9 cellular contexts compared by ENCODE assay signal in the genomic region with DNA sequence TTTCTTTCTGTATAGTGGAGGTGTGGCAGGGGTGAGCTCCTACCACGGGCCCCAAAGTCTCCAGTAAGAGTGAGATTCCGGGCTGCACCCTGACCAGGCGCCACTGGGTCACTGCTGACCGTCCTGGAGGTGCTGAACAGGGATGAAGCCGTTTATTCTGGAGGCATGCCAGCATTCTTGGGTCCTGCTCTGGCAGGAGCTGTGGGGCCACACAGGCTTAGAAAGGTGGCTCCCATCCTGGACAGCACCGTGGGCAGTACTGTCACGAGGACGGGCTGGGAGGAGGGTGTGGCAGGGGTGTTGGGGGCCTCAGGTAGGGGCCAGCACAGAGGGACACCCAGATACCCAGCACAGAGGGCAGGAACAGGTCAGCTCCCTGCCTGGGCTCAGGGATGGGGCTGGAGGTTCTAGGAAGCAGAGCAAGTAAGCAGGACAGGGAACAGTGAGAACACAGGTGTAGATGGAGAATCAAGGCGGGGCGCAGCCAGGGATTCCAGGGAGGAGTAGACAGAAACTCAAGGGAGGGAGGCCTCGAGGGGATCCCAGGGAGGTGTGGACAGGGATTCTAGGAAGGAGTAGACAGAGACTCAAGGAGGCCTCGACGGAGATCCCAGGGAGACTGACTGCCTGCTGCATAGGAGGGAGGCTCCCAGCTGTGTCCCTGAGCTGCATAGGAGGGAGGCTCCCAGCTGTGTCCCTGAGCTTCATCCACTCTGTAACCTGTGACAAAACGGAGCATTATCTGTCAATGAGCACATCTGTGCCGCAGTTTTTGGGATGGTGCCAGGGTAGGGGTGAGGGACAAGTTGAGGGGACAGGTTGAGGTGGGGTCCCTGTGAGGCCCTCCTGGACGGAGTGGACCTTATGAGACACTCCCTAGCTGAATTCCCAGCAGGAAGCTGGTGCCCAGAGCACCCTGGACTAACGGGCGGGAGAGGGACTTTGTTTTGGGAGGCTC. TPM values are rescaled to one million over a fixed set of nuclear protein-coding genes. Genes with fewer than 3 reads are reported as not detected.
DNase-seq lines count a peak whose midpoint lies in the region; ATAC-seq and TF ChIP-seq lines count a peak whose summit lies in the region.
"Had no signal": no experiment of that assay in that cellular context is flagged by ENCODE, and none has a peak within 500 bp of the region (broad histone marks: within the 10 kb centered on the region; RNA-seq: fewer than 3 reads in every experiment).

No MANE protein-coding gene starts in this region.

- CTCF ChIA-PET in CD8-positive, alpha-beta T cell (lab: Charles Lee) = no interaction called here

- H3K4me1 Mint-ChIP-seq in CD8-positive, alpha-beta T cell (ENCODE audit: low read depth) = no peaks in the 10 kb centered on the region
- peaks cover 7% of the 10 kb centered on the region for H3K4me1 Mint-ChIP-seq in activated naive CD8-positive, alpha-beta T cell (ENCODE audit: low read depth)
- no peaks in the 10 kb centered on the region for H3K4me1 Mint-ChIP-seq in memory B cell

- H3K9me3 Mint-ChIP-seq in CD8-positive, alpha-beta T cell = no peaks in the 10 kb centered on the region
- H3K9me3 Mint-ChIP-seq in activated naive CD8-positive, alpha-beta T cell (ENCODE audit: low read depth) = no peaks in the 10 kb centered on the region
- H3K9me3 Mint-ChIP-seq in memory B cell = no peaks in the 10 kb centered on the region

- POLR2A ChIA-PET in CD8-positive, alpha-beta T cell (lab: Charles Lee) = no interaction called here

- ATAC-seq in CD8-positive, alpha-beta T cell = no peak
- no peak for ATAC-seq in memory B cell (ENCODE audit: low read depth)
- ATAC-seq: left ventricle myocardium superior had no signal

- H3K4me3 ChIP-seq in CD8-positive, alpha-beta T cell (ENCODE audit: low read depth, low read length) = no peak overlapping the region
- no peak overlapping the region for H3K4me3 ChIP-seq in LNCaP clone FGC (ENCODE audit: low read depth, low read length)

- H3K27me3 Mint-ChIP-seq in CD8-positive, alpha-beta T cell (ENCODE audit: low read depth) = peaks cover 50% of the 10 kb centered on the region
- peaks cover 31% of the 10 kb centered on the region for H3K27me3 Mint-ChIP-seq in activated naive CD8-positive, alpha-beta T cell
- peaks cover 28% of the 10 kb centered on the region for H3K27me3 Mint-ChIP-seq in memory B cell

- H3K27ac Mint-ChIP-seq in CD8-positive, alpha-beta T cell = no peak overlapping the region
- no peak overlapping the region for H3K27ac Mint-ChIP-seq in activated naive CD8-positive, alpha-beta T cell
- no peak overlapping the region for H3K27ac Mint-ChIP-seq in memory B cell

- H3K36me3 ChIP-seq in CD8-positive, alpha-beta T cell (ENCODE audit: insufficient read depth, low read length) = no peaks in the 10 kb centered on the region

- TF ChIP-seq CTCF in CD8-positive, alpha-beta T cell (IDR thresholded peaks at IDR 0.05) = no peak
- TF ChIP-seq CTCF in LNCaP clone FGC (IDR thresholded peaks at IDR 0.05; ENCODE audit: control insufficient read depth, extremely low read depth, insufficient read depth) = no peak

- no peak overlapping the region for H3K27ac ChIP-seq in CD8-positive, alpha-beta T cell (ENCODE audit: low read depth, low read length)

- DNase-seq in CD8-positive, alpha-beta T cell = no peak
- DNase-seq in LNCaP clone FGC (ENCODE audit: low read depth) (peak; percentile 18), memory B cell (ENCODE audit: low spot score in 2 of 2) (no peak), OCI-M1 (lab: John Stamatoyannopoulos, UW) (no peak)
- no peak for DNase-seq in activated CD4-positive, CD25-positive, alpha-beta regulatory T cell (lab: John Stamatoyannopoulos, UW)
- DNase-seq in central memory CD4-positive, alpha-beta T cell = no peak
- DNase-seq in activated CD4-positive, alpha-beta T cell treated with anti-CD3 and anti-CD28 coated beads, Interleukin-2, amount 50 U/mL, for 1 hour = no peak
- DNase-seq: left ventricle myocardium superior had no signal

- no peaks in the 10 kb centered on the region for H3K36me3 Mint-ChIP-seq in CD8-positive, alpha-beta T cell
- H3K36me3 Mint-ChIP-seq in activated naive CD8-positive, alpha-beta T cell = no peaks in the 10 kb centered on the region
- peaks cover 2% of the 10 kb centered on the region for H3K36me3 Mint-ChIP-seq in memory B cell

- H3K4me1 ChIP-seq in CD8-positive, alpha-beta T cell (ENCODE audit: insufficient read depth, low read length) = no peaks in the 10 kb centered on the region

- H3K4me3 Mint-ChIP-seq in CD8-positive, alpha-beta T cell = peak overlapping the region; percentile 42
- H3K4me3 Mint-ChIP-seq in activated naive CD8-positive, alpha-beta T cell = peak overlapping the region; percentile 78
- H3K4me3 Mint-ChIP-seq in memory B cell = peak overlapping the region; percentile 51

- H3K27me3 ChIP-seq in CD8-positive, alpha-beta T cell (ENCODE audit: insufficient read depth, low read length) = peaks cover 15% of the 10 kb centered on the region

- no peaks in the 10 kb centered on the region for H3K9me3 ChIP-seq in CD8-positive, alpha-beta T cell (ENCODE audit: low read length)

- intact Hi-C loops in CD8-positive, alpha-beta T cell (cut with DNase I, micrococcal nuclease) = no loop called here

RNA-seq across cellular contexts. Expression of a gene that starts 1.1 kb away (rescaled TPM):
- not detected for total RNA-seq in CD8-positive, alpha-beta T cell
- total RNA-seq: left ventricle myocardium superior had no signal
